In genomic region chr22:50009765-50010675, GRCh38 we compare ENCODE assay signal across 1 cellular context.
TF ChIP-seq lines count a peak whose summit lies in the region.

No MANE protein-coding gene starts in this region.

TF ChIP-seq in HepG2, 621 proteins besides CTCF, POLR2A, EP300 and RAD21:
- TF ChIP-seq, protein P1, sequence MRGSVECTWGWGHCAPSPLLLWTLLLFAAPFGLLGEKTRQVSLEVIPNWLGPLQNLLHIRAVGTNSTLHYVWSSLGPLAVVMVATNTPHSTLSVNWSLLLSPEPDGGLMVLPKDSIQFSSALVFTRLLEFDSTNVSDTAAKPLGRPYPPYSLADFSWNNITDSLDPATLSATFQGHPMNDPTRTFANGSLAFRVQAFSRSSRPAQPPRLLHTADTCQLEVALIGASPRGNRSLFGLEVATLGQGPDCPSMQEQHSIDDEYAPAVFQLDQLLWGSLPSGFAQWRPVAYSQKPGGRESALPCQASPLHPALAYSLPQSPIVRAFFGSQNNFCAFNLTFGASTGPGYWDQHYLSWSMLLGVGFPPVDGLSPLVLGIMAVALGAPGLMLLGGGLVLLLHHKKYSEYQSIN (CRISPR knock-in tag; IDR thresholded peaks at IDR 0.05; ENCODE audit: borderline replicate concordance), result no peak
- TF ChIP-seq ZBTB3 (CRISPR knock-in tag; IDR thresholded peaks at IDR 0.05; ENCODE audit: borderline replicate concordance, low read depth), result no peak
- TF ChIP-seq, protein P2, sequence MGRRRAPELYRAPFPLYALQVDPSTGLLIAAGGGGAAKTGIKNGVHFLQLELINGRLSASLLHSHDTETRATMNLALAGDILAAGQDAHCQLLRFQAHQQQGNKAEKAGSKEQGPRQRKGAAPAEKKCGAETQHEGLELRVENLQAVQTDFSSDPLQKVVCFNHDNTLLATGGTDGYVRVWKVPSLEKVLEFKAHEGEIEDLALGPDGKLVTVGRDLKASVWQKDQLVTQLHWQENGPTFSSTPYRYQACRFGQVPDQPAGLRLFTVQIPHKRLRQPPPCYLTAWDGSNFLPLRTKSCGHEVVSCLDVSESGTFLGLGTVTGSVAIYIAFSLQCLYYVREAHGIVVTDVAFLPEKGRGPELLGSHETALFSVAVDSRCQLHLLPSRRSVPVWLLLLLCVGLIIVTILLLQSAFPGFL (CRISPR knock-in tag; IDR thresholded peaks at IDR 0.05), result no peak
- TF ChIP-seq, protein P3, sequence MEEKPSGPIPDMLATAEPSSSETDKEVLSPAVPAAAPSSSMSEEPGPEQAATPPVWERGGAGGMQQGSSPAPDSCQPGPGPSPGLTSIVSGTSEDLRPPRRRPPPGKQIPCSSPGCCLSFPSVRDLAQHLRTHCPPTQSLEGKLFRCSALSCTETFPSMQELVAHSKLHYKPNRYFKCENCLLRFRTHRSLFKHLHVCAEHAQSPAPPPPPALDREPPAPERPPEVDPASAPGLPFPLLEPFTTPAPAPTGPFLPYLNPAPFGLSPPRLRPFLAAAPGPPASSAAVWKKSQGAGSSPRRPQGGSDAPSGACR (CRISPR knock-in tag; IDR thresholded peaks at IDR 0.05), result no peak
- TF ChIP-seq SNAI1 (CRISPR knock-in tag; IDR thresholded peaks at IDR 0.05; ENCODE audit: borderline replicate concordance), result no peak
- TF ChIP-seq ZNF770 (CRISPR knock-in tag; IDR thresholded peaks at IDR 0.05), result 0 out of 2 replicates have a peak, but pooled peaks have one; percentile 28
- no peak for TF ChIP-seq GATAD2A (CRISPR knock-in tag; IDR thresholded peaks at IDR 0.05)
